2 cellular contexts compared by ENCODE assay signal in the genomic region with DNA sequence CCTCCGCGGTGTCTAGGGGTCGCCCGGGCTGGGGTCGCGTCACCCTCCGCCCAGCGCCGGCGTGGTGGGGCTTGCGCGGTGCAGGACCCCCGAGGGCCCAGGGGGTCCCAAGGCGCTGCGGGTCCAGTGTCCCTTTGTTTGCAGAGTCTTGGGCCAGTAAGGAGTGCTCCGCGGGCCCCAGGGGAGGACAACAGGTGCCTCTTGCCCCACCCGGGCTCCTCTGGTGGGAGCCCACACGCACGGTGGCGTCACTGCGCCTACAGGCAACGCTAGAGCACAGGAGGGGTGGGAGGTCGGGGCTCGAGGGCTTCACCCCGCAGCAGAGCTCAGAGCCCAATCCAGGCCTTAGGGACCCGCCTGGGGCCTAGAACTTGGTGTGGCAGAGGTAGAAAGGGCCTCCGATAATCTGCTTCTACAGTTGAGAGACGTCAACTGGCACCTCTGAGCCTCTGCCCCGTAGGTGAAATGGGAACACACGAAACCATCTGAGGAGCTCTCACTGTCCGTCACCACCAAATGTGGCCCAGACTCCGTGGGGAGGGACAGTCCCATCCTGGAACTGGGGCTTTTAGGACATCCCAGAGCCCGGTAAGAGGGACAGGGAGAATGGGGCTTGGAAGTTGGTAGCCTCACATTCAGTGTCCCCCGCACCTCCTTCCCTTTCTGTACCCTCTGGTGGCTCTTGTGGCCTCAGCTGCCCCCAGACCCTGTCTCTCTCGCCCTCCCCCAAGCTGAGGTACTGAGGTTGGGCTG.
TF ChIP-seq lines count a peak whose summit lies in the region.

No MANE protein-coding gene starts in this region.

TF ChIP-seq in SK-N-SH, 30 proteins besides CTCF, POLR2A, EP300 and RAD21 (continued from another document):
- TF ChIP-seq IRF3 (IDR thresholded peaks at IDR 0.05; ENCODE audit: low read depth, low read length) (no peak), FOSL2 (IDR thresholded peaks at IDR 0.05; ENCODE audit: borderline replicate concordance, low read depth) (no peak), GATA2 (CRISPR knock-in tag; IDR thresholded peaks at IDR 0.05) (no peak), YY1 (IDR thresholded peaks at IDR 0.05; ENCODE audit: low read depth) (no peak), MAX (IDR thresholded peaks at IDR 0.05; ENCODE audit: low read depth) (no peak), SMC3 (IDR thresholded peaks at IDR 0.05; ENCODE audit: low read depth, low read length) (no peak), RCOR1 (IDR thresholded peaks at IDR 0.05; ENCODE audit: low read length) (no peak), GABPA (IDR thresholded peaks at IDR 0.05; ENCODE audit: low read depth) (no peak), FOXJ3 (CRISPR knock-in tag; IDR thresholded peaks at IDR 0.05) (no peak), SIN3A (IDR thresholded peaks at IDR 0.05; ENCODE audit: borderline replicate concordance, low read depth, low read length) (no peak), RFX5 (IDR thresholded peaks at IDR 0.05; ENCODE audit: low read length) (no peak), JUND (IDR thresholded peaks at IDR 0.05) (no peak), PBX3 (IDR thresholded peaks at IDR 0.05) (no peak), MEF2A (IDR thresholded peaks at IDR 0.05; ENCODE audit: borderline replicate concordance, low read depth) (no peak), EZH2phosphoT487 (IDR thresholded peaks at IDR 0.05; ENCODE audit: borderline replicate concordance, low read depth) (no peak)
- TF ChIP-seq, protein P1, sequence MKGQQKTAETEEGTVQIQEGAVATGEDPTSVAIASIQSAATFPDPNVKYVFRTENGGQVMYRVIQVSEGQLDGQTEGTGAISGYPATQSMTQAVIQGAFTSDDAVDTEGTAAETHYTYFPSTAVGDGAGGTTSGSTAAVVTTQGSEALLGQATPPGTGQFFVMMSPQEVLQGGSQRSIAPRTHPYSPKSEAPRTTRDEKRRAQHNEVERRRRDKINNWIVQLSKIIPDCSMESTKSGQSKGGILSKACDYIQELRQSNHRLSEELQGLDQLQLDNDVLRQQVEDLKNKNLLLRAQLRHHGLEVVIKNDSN (IDR thresholded peaks at IDR 0.05; ENCODE audit: borderline replicate concordance, low read depth): no peak

TF ChIP-seq in SK-N-SH treated with all-trans-retinoic acid at 6 μM for 48 hours, 23 proteins besides CTCF, POLR2A, EP300 and RAD21 (continued from another document):
- TF ChIP-seq PATZ1 (CRISPR knock-in tag; IDR thresholded peaks at IDR 0.05; ENCODE audit: borderline replicate concordance): no peak
- TF ChIP-seq POU6F1 (CRISPR knock-in tag; IDR thresholded peaks at IDR 0.05; ENCODE audit: borderline replicate concordance, low read depth): no peak
- TF ChIP-seq ISL1 (CRISPR knock-in tag; IDR thresholded peaks at IDR 0.05): no peak
- no peak for TF ChIP-seq ZNF565 (CRISPR knock-in tag; conservative IDR thresholded peaks at IDR 0.05; ENCODE audit: low read depth)
- TF ChIP-seq ZFP3 (CRISPR knock-in tag; IDR thresholded peaks at IDR 0.05): no peak
